In the genomic region with DNA sequence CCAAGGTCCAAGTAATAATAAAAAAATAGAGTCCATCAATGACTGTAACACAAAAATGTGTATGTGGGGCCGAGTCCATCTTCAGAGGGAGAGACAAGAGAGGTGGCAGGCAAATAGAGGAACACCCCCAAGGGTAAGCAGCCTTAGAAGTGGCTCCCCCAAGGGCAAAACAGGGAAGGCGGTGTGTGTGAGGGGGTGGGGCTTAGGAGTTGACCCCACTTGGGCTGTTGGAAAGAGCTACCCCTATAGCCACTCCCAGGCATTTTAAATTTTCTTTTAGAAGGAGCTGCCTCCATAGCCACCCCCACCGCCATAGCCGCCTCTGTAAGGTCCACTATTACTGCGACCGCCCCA, we compare ENCODE assay signal across 8 cellular contexts. TPM values are rescaled to one million over a fixed set of nuclear protein-coding genes. Genes with fewer than 3 reads are reported as not detected.
DNase-seq lines count a peak whose midpoint lies in the region; ATAC-seq and TF ChIP-seq lines count a peak whose summit lies in the region.

No MANE protein-coding gene starts in this region.

- H3K27ac ChIP-seq in Karpas-422 (ENCODE audit: low read length) = no peak overlapping the region

- CTCF ChIA-PET in activated CD4-positive, alpha-beta memory T cell treated with anti-CD3 and anti-CD28 coated beads, Interleukin-2, amount 10 ng/mL, durations not matched to agents 7 days and 5 days (lab: Charles Lee) = interaction anchor here (0.6 to 2.3 kb wide), 9 partner anchors 11 to 281 kb away, joined by 3 to 20 read pairs (median 5); a partner anchor contains a TSS

- peak overlapping the region; percentile 97 for H3K27ac Mint-ChIP-seq in activated CD4-positive, alpha-beta memory T cell treated with anti-CD3 and anti-CD28 coated beads, Interleukin-2, amount 10 ng/mL, durations not matched to agents 7 days and 5 days
- H3K27ac Mint-ChIP-seq in progenitor cell of endocrine pancreas = peak overlapping the region; percentile 100

- H3K36me3 Mint-ChIP-seq in activated CD4-positive, alpha-beta memory T cell treated with anti-CD3 and anti-CD28 coated beads, Interleukin-2, amount 10 ng/mL, durations not matched to agents 7 days and 5 days (ENCODE audit: low read depth) = peaks cover 38% of the 10 kb centered on the region
- peaks cover 14% of the 10 kb centered on the region for H3K36me3 Mint-ChIP-seq in progenitor cell of endocrine pancreas (ENCODE audit: insufficient read depth)

- H3K36me3 ChIP-seq in Karpas-422 (ENCODE audit: insufficient read depth, low read length) = peaks cover 17% of the 10 kb centered on the region

- peak overlapping the region; percentile 78 for H3K4me3 ChIP-seq in Karpas-422 (ENCODE audit: low read length)
- peak overlapping the region; percentile 90 to 97 for H3K4me3 ChIP-seq in foreskin fibroblast (ENCODE audit: low read depth in 1 of 2, low read length in 2 of 2)

- TF ChIP-seq CTCF in foreskin fibroblast (IDR thresholded peaks at IDR 0.05; ENCODE audit: low read depth, low read length) = no peak
- TF ChIP-seq CTCF in progenitor cell of endocrine pancreas (IDR thresholded peaks at IDR 0.05; ENCODE audit: unreplicated experiment) = no peak

- H3K9me3 Mint-ChIP-seq in activated CD4-positive, alpha-beta memory T cell treated with anti-CD3 and anti-CD28 coated beads, Interleukin-2, amount 10 ng/mL, durations not matched to agents 7 days and 5 days = no peaks in the 10 kb centered on the region
- no peaks in the 10 kb centered on the region for H3K9me3 Mint-ChIP-seq in progenitor cell of endocrine pancreas (ENCODE audit: low read depth)

- peak overlapping the region; percentile 79 for H3K4me2 ChIP-seq in Karpas-422 (ENCODE audit: low read depth, low read length, poor library complexity, severe bottlenecking)

- no peaks in the 10 kb centered on the region for H3K9me3 ChIP-seq in Karpas-422 (ENCODE audit: low read length)

- H3K4me1 ChIP-seq in Karpas-422 (ENCODE audit: low read length) = peaks cover 36% of the 10 kb centered on the region

- no peaks in the 10 kb centered on the region for H3K27me3 ChIP-seq in Karpas-422 (ENCODE audit: low read length)

- no peaks in the 10 kb centered on the region for H3K9me2 ChIP-seq in Karpas-422 (replicated peaks; ENCODE audit: insufficient read depth, low read length)

- ATAC-seq in GM21576 (IDR thresholded peaks at IDR 0.05; ENCODE audit: unreplicated experiment) (no peak), HG03108 (IDR thresholded peaks at IDR 0.05; ENCODE audit: unreplicated experiment) (no peak)

- H3K27me3 Mint-ChIP-seq in activated CD4-positive, alpha-beta memory T cell treated with anti-CD3 and anti-CD28 coated beads, Interleukin-2, amount 10 ng/mL, durations not matched to agents 7 days and 5 days = no peaks in the 10 kb centered on the region
- no peaks in the 10 kb centered on the region for H3K27me3 Mint-ChIP-seq in progenitor cell of endocrine pancreas

- peaks cover 49% of the 10 kb centered on the region for H4K20me1 ChIP-seq in Karpas-422 (ENCODE audit: insufficient read depth, low read depth, low read length)

- peak overlapping the region; percentile 86 for H3K4me3 Mint-ChIP-seq in activated CD4-positive, alpha-beta memory T cell treated with anti-CD3 and anti-CD28 coated beads, Interleukin-2, amount 10 ng/mL, durations not matched to agents 7 days and 5 days
- H3K4me3 Mint-ChIP-seq in progenitor cell of endocrine pancreas (ENCODE audit: low read depth) = peak overlapping the region; percentile 100

- POLR2A ChIA-PET in activated CD4-positive, alpha-beta memory T cell treated with anti-CD3 and anti-CD28 coated beads, Interleukin-2, amount 10 ng/mL, durations not matched to agents 7 days and 5 days (lab: Charles Lee) = interaction anchor here (0.7 to 4.3 kb wide), 20 partner anchors 8 to 713 kb away, joined by 3 to 56 read pairs (median 6); a partner anchor contains a TSS

- H3K79me2 ChIP-seq in Karpas-422 (ENCODE audit: low read length) = peaks cover 27% of the 10 kb centered on the region

- H3K4me1 Mint-ChIP-seq in activated CD4-positive, alpha-beta memory T cell treated with anti-CD3 and anti-CD28 coated beads, Interleukin-2, amount 10 ng/mL, durations not matched to agents 7 days and 5 days = peaks cover 26% of the 10 kb centered on the region
- peaks cover 25% of the 10 kb centered on the region for H3K4me1 Mint-ChIP-seq in progenitor cell of endocrine pancreas (ENCODE audit: low read depth)

- H3K9ac ChIP-seq in Karpas-422 (ENCODE audit: low read length) = peak overlapping the region; percentile 97

- H2AFZ ChIP-seq in Karpas-422 (ENCODE audit: low read length) = no peak overlapping the region

- DNase-seq in DMS114 treated with DMSO at 0.1 percent for 48 hours (lab: John Stamatoyannopoulos, UW; ENCODE audit: unreplicated experiment) = peak; percentile 49
- peak; percentile 73 for DNase-seq in Karpas-422
- peak; percentile 43 for DNase-seq in activated CD4-positive, alpha-beta memory T cell treated with anti-CD3 and anti-CD28 coated beads, Interleukin-2, amount 10 ng/mL, durations not matched to agents 7 days and 5 days
- DNase-seq in foreskin fibroblast = no peak
- no peak for DNase-seq in progenitor cell of endocrine pancreas (ENCODE audit: low spot score, unreplicated experiment)
- no peak for DNase-seq in mucosa of gallbladder (ENCODE audit: low spot score)

RNA-seq across cellular contexts. Expression of a gene that starts 1.3 kb away (rescaled TPM):
- 6.7 and 10.5 TPM in 2 replicates for total RNA-seq in Karpas-422 (2014; rRNA removed; shearing (Covaris generic); ENCODE audit: low replicate concordance)
- total RNA-seq in activated CD4-positive, alpha-beta memory T cell treated with anti-CD3 and anti-CD28 coated beads, Interleukin-2, amount 10 ng/mL, durations not matched to agents 7 days and 5 days = 10 to 100 TPM; 24.0 to 24.6 TPM
- 81.0 and 82.6 TPM in 2 replicates for total RNA-seq in progenitor cell of endocrine pancreas
- 29.4 TPM for total RNA-seq in mucosa of gallbladder

RNA-seq across cellular contexts. Expression of a gene that starts 17.0 kb away (rescaled TPM):
- 0.36 and 0.67 TPM in 2 replicates for total RNA-seq in Karpas-422 (2014; rRNA removed; shearing (Covaris generic); ENCODE audit: low replicate concordance)
- total RNA-seq in activated CD4-positive, alpha-beta memory T cell treated with anti-CD3 and anti-CD28 coated beads, Interleukin-2, amount 10 ng/mL, durations not matched to agents 7 days and 5 days = 1 to 10 TPM; 2.8 to 3.6 TPM
- 32.1 and 34.7 TPM in 2 replicates for total RNA-seq in progenitor cell of endocrine pancreas
- total RNA-seq in mucosa of gallbladder = 20.3 TPM

Comparison
In these comparisons a context has a peak if more than half of its experiments do, and no peak if none do; other contexts are left out.
1. DNase-seq: peak in DMS114 treated with DMSO at 0.1 percent for 48 hours (single experiment), Karpas-422 (single experiment) and activated CD4-positive, alpha-beta memory T cell treated with anti-CD3 and anti-CD28 coated beads, Interleukin-2, amount 10 ng/mL, durations not matched to agents 7 days and 5 days (single experiment); none in foreskin fibroblast (0 of 2), progenitor cell of endocrine pancreas (single experiment) and mucosa of gallbladder (single experiment).